ENCODE assay signal across 8 cellular contexts in the genomic region with DNA sequence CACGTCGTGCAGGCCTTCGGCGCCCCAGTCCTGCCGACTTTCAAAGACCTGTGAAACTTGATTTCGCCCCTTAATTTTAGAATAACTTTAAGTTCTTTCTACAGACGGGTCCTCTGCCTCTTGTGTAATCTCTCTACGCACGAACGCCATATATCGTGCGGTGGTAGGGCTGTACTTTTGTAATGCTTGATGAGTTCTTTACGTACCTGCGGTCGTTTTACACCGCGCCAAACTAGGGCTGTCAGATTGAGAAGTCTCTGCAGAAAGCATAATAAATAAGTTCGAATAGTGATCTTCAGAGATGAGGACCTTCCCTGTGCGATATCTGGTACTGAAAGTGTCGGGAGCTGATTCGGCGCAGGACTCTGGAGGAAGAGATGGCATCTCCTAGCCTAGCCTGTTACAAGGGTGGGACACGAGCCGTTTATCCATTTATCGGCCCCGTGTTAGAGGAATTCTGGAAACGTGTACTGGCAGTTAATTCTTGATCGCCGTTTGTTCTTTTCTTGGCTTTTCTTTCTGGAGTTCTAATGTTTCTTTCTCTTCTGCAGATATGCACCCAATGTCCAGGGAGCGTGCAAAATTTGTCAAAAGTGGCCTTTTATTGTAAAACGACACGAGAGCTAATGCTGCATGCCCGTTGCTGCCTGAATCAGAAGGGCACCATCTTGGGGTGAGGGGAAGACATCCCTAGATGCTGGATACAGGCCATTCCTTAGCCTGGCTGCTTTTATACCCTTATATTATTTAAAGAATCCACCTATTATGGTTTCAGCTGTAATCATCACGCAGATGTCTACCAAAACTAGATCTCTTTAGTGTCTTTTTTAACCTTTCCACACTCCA. TPM values are rescaled to one million over a fixed set of nuclear protein-coding genes. Genes with fewer than 3 reads are reported as not detected.
DNase-seq lines count a peak whose midpoint lies in the region; ATAC-seq and TF ChIP-seq lines count a peak whose summit lies in the region.

No MANE protein-coding gene starts in this region.

- H3K36me3 ChIP-seq in CD8-positive, alpha-beta T cell (ENCODE audit: insufficient read depth, low read length): peaks cover 15% of the 10 kb centered on the region
- no peaks in the 10 kb centered on the region for H3K36me3 ChIP-seq in Loucy (ENCODE audit: insufficient read depth, low read length)
- peaks cover 64% of the 10 kb centered on the region for H3K36me3 ChIP-seq in WERI-Rb-1
- H3K36me3 ChIP-seq in endocrine pancreas (ENCODE audit: control insufficient read depth, insufficient read depth, low read length): no peaks in the 10 kb centered on the region
- H3K36me3 ChIP-seq in muscle layer of duodenum (ENCODE audit: control insufficient read depth in 1 of 2, insufficient read depth in 2 of 2, low read length in 2 of 2): peaks cover 4 to 24% of the 10 kb centered on the region in 2 donors

- intact Hi-C loops in CD8-positive, alpha-beta T cell (cut with DNase I, micrococcal nuclease): loop anchor here (1.0 to 10.0 kb wide), 19 partner anchors 79 to 1228 kb away; partner anchors contain the start of genes AGBL5 (in 2 of the 2), KHK (in 2 of the 2), MPV17 (in 2 of the 2) and PREB (in 2 of the 2)

- H3K9ac ChIP-seq in Loucy (ENCODE audit: low read depth, low read length, poor library complexity, severe bottlenecking) (peak overlapping the region; percentile 95), endocrine pancreas (ENCODE audit: control insufficient read depth, insufficient read depth, low read length) (peak overlapping the region; percentile 90)

- ATAC-seq in CD8-positive, alpha-beta T cell: peak; percentile 63
- peak; percentile 2 for ATAC-seq in GM19397 (IDR thresholded peaks at IDR 0.05; ENCODE audit: unreplicated experiment)

- TF ChIP-seq CTCF in CD8-positive, alpha-beta T cell (IDR thresholded peaks at IDR 0.05): no peak
- TF ChIP-seq CTCF in Loucy (conservative IDR thresholded peaks at IDR 0.05; ENCODE audit: low read length) (no peak), WERI-Rb-1 (IDR thresholded peaks at IDR 0.05; ENCODE audit: low read depth, low read length) (no peak)

- no peaks in the 10 kb centered on the region for H3K27me3 ChIP-seq in CD8-positive, alpha-beta T cell (ENCODE audit: insufficient read depth, low read length)
- H3K27me3 ChIP-seq in Loucy (ENCODE audit: insufficient read depth, low read length, poor library complexity, severe bottlenecking) (no peaks in the 10 kb centered on the region), WERI-Rb-1 (ENCODE audit: insufficient read depth, low read depth, severe bottlenecking) (no peaks in the 10 kb centered on the region), endocrine pancreas (ENCODE audit: control insufficient read depth, insufficient read depth, low read length) (no peaks in the 10 kb centered on the region), muscle layer of duodenum (ENCODE audit: low read depth, low read length) (no peaks in the 10 kb centered on the region)

- peak overlapping the region; percentile 67 for H3K4me3 ChIP-seq in CD8-positive, alpha-beta T cell (ENCODE audit: low read depth, low read length)
- H3K4me3 ChIP-seq in Loucy (ENCODE audit: low read length, poor library complexity, severe bottlenecking) (peak overlapping the region; percentile 88), WERI-Rb-1 (ENCODE audit: low read depth, low read length) (peak overlapping the region; percentile 91), endocrine pancreas (ENCODE audit: control insufficient read depth, insufficient read depth, low read length) (peak overlapping the region; percentile 88), muscle layer of duodenum (ENCODE audit: low read depth in 1 of 2, low read length in 2 of 2) (peak overlapping the region; percentile 69 to 86)

- CTCF ChIA-PET in CD8-positive, alpha-beta T cell (lab: Charles Lee): interaction anchor here (0.6 kb wide), 1 partner anchor 10 kb away, joined by 3 read pairs; no protein-coding TSS in a partner anchor

- POLR2A ChIA-PET in CD8-positive, alpha-beta T cell (lab: Charles Lee): interaction anchor here (1.0 to 1.6 kb wide), 2 partner anchors 162 to 179 kb away, joined by 3 to 7 read pairs; partner anchors contain the start of gene AGBL5

- peak overlapping the region; percentile 100 for H3K27ac Mint-ChIP-seq in CD8-positive, alpha-beta T cell

- no peaks in the 10 kb centered on the region for H3K9me3 ChIP-seq in CD8-positive, alpha-beta T cell (ENCODE audit: low read length)
- H3K9me3 ChIP-seq in Loucy (ENCODE audit: insufficient read depth, low read depth, low read length) (no peaks in the 10 kb centered on the region), WERI-Rb-1 (ENCODE audit: severe bottlenecking) (no peaks in the 10 kb centered on the region), endocrine pancreas (ENCODE audit: control insufficient read depth, low read length) (no peaks in the 10 kb centered on the region), muscle layer of duodenum (ENCODE audit: control insufficient read depth in 1 of 2, low read length in 2 of 2) (no peaks in the 10 kb centered on the region)

- H3K9me2 ChIP-seq in Loucy (replicated peaks; ENCODE audit: low read depth, low read length): no peaks in the 10 kb centered on the region

- H2AFZ ChIP-seq in Loucy (ENCODE audit: low read length): peak overlapping the region; percentile 90

- no peaks in the 10 kb centered on the region for H3K27me3 Mint-ChIP-seq in CD8-positive, alpha-beta T cell (ENCODE audit: low read depth)

- H3K36me3 Mint-ChIP-seq in CD8-positive, alpha-beta T cell: peaks cover 55% of the 10 kb centered on the region

- peak overlapping the region; percentile 90 for H3K4me2 ChIP-seq in Loucy (ENCODE audit: low read depth, low read length, poor library complexity, severe bottlenecking)

- H3F3A ChIP-seq in Loucy (ENCODE audit: low read depth): no peaks in the 10 kb centered on the region

- H3K4me1 ChIP-seq in CD8-positive, alpha-beta T cell (ENCODE audit: insufficient read depth, low read length): peaks cover 29% of the 10 kb centered on the region
- H3K4me1 ChIP-seq in Loucy (ENCODE audit: insufficient read depth, low read length, poor library complexity, severe bottlenecking) (peaks cover 35% of the 10 kb centered on the region), endocrine pancreas (ENCODE audit: control insufficient read depth, insufficient read depth, low read length) (no peaks in the 10 kb centered on the region), muscle layer of duodenum (ENCODE audit: control insufficient read depth in 1 of 2, insufficient read depth in 2 of 2, low read length in 2 of 2) (peaks cover 12 to 21% of the 10 kb centered on the region in 2 donors)

- peaks cover 52% of the 10 kb centered on the region for H3K4me1 Mint-ChIP-seq in CD8-positive, alpha-beta T cell (ENCODE audit: low read depth)

- DNase-seq in CD8-positive, alpha-beta T cell: peak in 3 of 7 experiments; percentile 46 to 86 (median 56)
- DNase-seq in WERI-Rb-1 (peak; percentile 22), COR-L47 (lab: John Stamatoyannopoulos, UW) (no peak), HPDE6-E6E7 (ENCODE audit: extremely low spot score) (no peak)

- H3K9me3 Mint-ChIP-seq in CD8-positive, alpha-beta T cell: no peaks in the 10 kb centered on the region

- H3K27ac ChIP-seq in CD8-positive, alpha-beta T cell (ENCODE audit: low read depth, low read length): peak overlapping the region; percentile 97
- H3K27ac ChIP-seq in WERI-Rb-1 (peak overlapping the region; percentile 98), muscle layer of duodenum (ENCODE audit: low read length) (peak overlapping the region; percentile 95)

- H4K20me1 ChIP-seq in Loucy (ENCODE audit: insufficient read depth, low read length, poor library complexity, severe bottlenecking): no peaks in the 10 kb centered on the region

- H3K4me3 Mint-ChIP-seq in CD8-positive, alpha-beta T cell: peak overlapping the region; percentile 100

- peaks cover 50% of the 10 kb centered on the region for H3K79me2 ChIP-seq in Loucy (ENCODE audit: insufficient read depth, low read length)

RNA-seq across cellular contexts. Expression of gene SLC5A6, which starts 0.8 kb away (rescaled TPM):
- total RNA-seq in CD8-positive, alpha-beta T cell: 100 to 1,000 TPM; 410 to 431 TPM

RNA-seq across cellular contexts. Expression of gene ATRAID, which starts 1.0 kb away (rescaled TPM):
- 10 to 100 TPM; 70.0 to 71.7 TPM for total RNA-seq in CD8-positive, alpha-beta T cell

RNA-seq across cellular contexts. Expression of gene CAD, which starts 4.3 kb away (rescaled TPM):
- total RNA-seq in CD8-positive, alpha-beta T cell: 10 to 100 TPM; 24.7 to 31.4 TPM

RNA-seq across cellular contexts. Expression of gene SLC30A3, which starts 50.0 kb away (rescaled TPM):
- not detected for total RNA-seq in CD8-positive, alpha-beta T cell
